Comparison of ENCODE assay signal across 28 cellular contexts in the genomic region with DNA sequence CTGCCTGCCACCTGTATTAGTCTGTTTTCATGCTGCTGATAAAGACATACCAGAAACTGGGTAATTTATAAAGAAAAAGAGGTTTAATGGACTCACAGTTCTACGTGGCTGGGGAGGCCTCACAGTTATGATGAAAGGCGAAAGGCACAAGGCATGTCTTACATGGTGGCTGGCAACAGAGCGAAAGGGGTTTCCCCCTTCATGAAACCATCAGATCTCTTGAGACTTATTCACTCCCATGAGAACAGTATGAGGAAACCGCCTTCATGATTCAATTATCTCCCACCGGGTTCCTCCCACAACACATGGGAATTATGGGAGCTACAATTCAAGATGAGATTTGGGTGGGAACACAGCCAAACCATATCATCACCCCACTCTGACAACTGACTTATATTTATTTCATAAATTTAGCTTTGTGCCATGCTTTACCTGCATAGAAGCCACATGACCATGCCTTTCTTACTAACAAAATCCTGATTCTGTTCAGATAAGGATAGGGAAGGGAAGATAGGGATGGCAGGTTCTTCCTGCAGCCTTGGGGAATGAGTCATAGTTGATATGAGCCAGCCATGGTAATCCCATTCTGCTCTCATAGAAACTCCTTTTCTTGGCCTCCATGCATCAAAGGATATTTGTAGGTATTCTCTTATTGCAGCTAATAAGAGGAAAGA.
A peak's percentile ranks its signal among the peaks of the same experiment; 100 is the strongest.
DNase-seq lines count a peak whose midpoint lies in the region; FAIRE-seq and TF ChIP-seq lines count a peak whose summit lies in the region.
"Had no signal": no experiment of that assay in that cellular context is flagged by ENCODE, and none has a peak within 500 bp of the region (broad histone marks: within the 10 kb centered on the region; RNA-seq: fewer than 3 reads in every experiment).

No MANE protein-coding gene starts in this region.

- H4K12ac ChIP-seq in trophoblast cell (ENCODE audit: low read depth, low read length): no peak overlapping the region

- H3K23ac ChIP-seq in trophoblast cell (ENCODE audit: low read length): no peak overlapping the region

- H4K8ac ChIP-seq in trophoblast cell (ENCODE audit: low read depth, low read length): no peak overlapping the region

- H2BK12ac ChIP-seq in trophoblast cell (ENCODE audit: low read length): no peak overlapping the region

- no peak overlapping the region for H2AK5ac ChIP-seq in trophoblast cell (ENCODE audit: low read length)

- H3K9ac ChIP-seq in trophoblast cell (ENCODE audit: low read length): no peak overlapping the region

- no peak overlapping the region for H2BK120ac ChIP-seq in trophoblast cell (ENCODE audit: insufficient read depth, low read length, poor library complexity)

- no peak for TF ChIP-seq CTCF in fibroblast of pulmonary artery (IDR thresholded peaks at IDR 0.05; ENCODE audit: low read length, missing control alignments)

- DNase-seq in ELF-1 (ENCODE audit: low read depth, low spot score) (peak; percentile 20), RPMI7951 (ENCODE audit: low read depth) (peak; percentile 71), fibroblast of pulmonary artery (ENCODE audit: low read depth) (peak; percentile 45), trophoblast cell (peak; percentile 53 to 72), NOMO-1 treated with dmso at 0.1 percent for 144 hours (lab: John Stamatoyannopoulos, UW; ENCODE audit: unreplicated experiment) (no peak), NCI-H2227 (lab: John Stamatoyannopoulos, UW; ENCODE audit: unreplicated experiment) (no peak), small intestine (no peak), 8988T (no peak)
- DNase-seq: activated B cell treated with CpG ODN at 0.5 μM for 24 hours; activated CD4-positive, alpha-beta T cell treated with anti-CD3 and anti-CD28 coated beads, Interleukin-2, amount 10 ng/mL, durations not matched to agents 7 days and 5 days; activated effector memory CD4-positive, alpha-beta T cell treated with anti-CD3 and anti-CD28 coated beads, Interleukin-2, amount 50 U/mL, for 16 hours; activated naive CD8-positive, alpha-beta T cell treated with anti-CD3 and anti-CD28 coated beads for 36 hours; activated T-cell treated with anti-CD3 and anti-CD28 coated beads, Interleukin-2, amount 50 U/mL, for 24 hours; aorta; Calu3; DND-41; gastrocnemius medialis; H7; KG1; lower lobe of right lung; NCI-H2029 treated with DMSO at 0.1 percent for 48 hours; stimulated activated naive B cell treated with anti-CD40 and anti-IgM and Interleukin-4, amounts not matched to agents 10 μg/mL and 1 μg/mL and 100 μg/mL, for 72 hours; T-helper 1 cell; upper lobe of right lung had no signal

- no peak overlapping the region for H3K4me3 ChIP-seq in fibroblast of pulmonary artery (replicated peaks; ENCODE audit: low read depth, low read length)
- H3K4me3 ChIP-seq in trophoblast cell (ENCODE audit: low read depth, low read length): no peak overlapping the region
- no peak overlapping the region for H3K4me3 ChIP-seq in small intestine (ENCODE audit: low read depth in 1 of 2, low read length in 2 of 2)
- H3K4me3 ChIP-seq: esophagus muscularis mucosa, gastrocnemius medialis, lower lobe of right lung, suprapubic skin, upper lobe of right lung had no signal

- no peak overlapping the region for H2AFZ ChIP-seq in trophoblast cell (ENCODE audit: insufficient read depth, low read length, poor library complexity)

- no peak overlapping the region for H3K4ac ChIP-seq in trophoblast cell (ENCODE audit: low read depth, low read length)

- no peak for FAIRE-seq in small intestine (lab: Jason Lieb, UNC)

- no peak overlapping the region for H3K4me2 ChIP-seq in trophoblast cell (ENCODE audit: low read length)

- H3K18ac ChIP-seq in trophoblast cell (ENCODE audit: low read length): no peak overlapping the region

- no peaks in the 10 kb centered on the region for H3K79me2 ChIP-seq in trophoblast cell (ENCODE audit: control insufficient read depth, insufficient read depth, low read length, poor library complexity)

- no peaks in the 10 kb centered on the region for H3K9me3 ChIP-seq in trophoblast cell (ENCODE audit: insufficient read depth, low read depth, low read length)
- H3K9me3 ChIP-seq in small intestine (ENCODE audit: control insufficient read depth, low read depth): no peaks in the 10 kb centered on the region
- H3K9me3 ChIP-seq: esophagus muscularis mucosa, gastrocnemius medialis, lower lobe of right lung, suprapubic skin, upper lobe of right lung had no signal

- H3K79me1 ChIP-seq in trophoblast cell (ENCODE audit: low read length): peaks cover 15% of the 10 kb centered on the region

- H3K36me3 ChIP-seq in trophoblast cell (ENCODE audit: control insufficient read depth in 1 of 2, insufficient read depth in 2 of 2, low read length in 2 of 2): no peaks in the 10 kb centered on the region
- no peaks in the 10 kb centered on the region for H3K36me3 ChIP-seq in small intestine (ENCODE audit: control insufficient read depth in 2 of 2, insufficient read depth in 2 of 2, low read length in 2 of 2)
- H3K36me3 ChIP-seq: esophagus muscularis mucosa, gastrocnemius medialis, lower lobe of right lung, suprapubic skin, upper lobe of right lung had no signal

- H3K27ac ChIP-seq in trophoblast cell (ENCODE audit: low read depth, low read length): peak overlapping the region; percentile 82
- H3K27ac ChIP-seq in small intestine (ENCODE audit: low read depth in 1 of 2, low read length in 1 of 2): no peak overlapping the region
- H3K27ac ChIP-seq: esophagus muscularis mucosa, gastrocnemius medialis, HL-60, lower lobe of right lung, RWPE1, suprapubic skin, upper lobe of right lung had no signal

- WGBS in trophoblast cell (ENCODE audit: extremely low coverage, insufficient coverage, insufficient read length): no CpG with 5 or more reads among the region's 5 CpGs
- WGBS in small intestine, 3 donors: 77 to 83% (median 82%) methylated on average over 5 of the region's 5 CpGs

- H2BK5ac ChIP-seq in trophoblast cell (ENCODE audit: low read depth, low read length, poor library complexity): peak overlapping the region; percentile 82

- H3K4me1 ChIP-seq in trophoblast cell (ENCODE audit: control insufficient read depth in 1 of 2, insufficient read depth in 2 of 2, low read length in 2 of 2) (peaks cover 18 to 24% of the 10 kb centered on the region in 2 experiments), small intestine (ENCODE audit: control insufficient read depth in 2 of 2, insufficient read depth in 1 of 2, low read depth in 1 of 2, low read length in 1 of 2) (no peaks in the 10 kb centered on the region)
- H3K4me1 ChIP-seq: lower lobe of right lung, upper lobe of right lung had no signal

- peak overlapping the region; percentile 10 for H4K91ac ChIP-seq in trophoblast cell (ENCODE audit: low read depth, low read length)

- H3K14ac ChIP-seq in trophoblast cell (ENCODE audit: low read length): no peak overlapping the region

- H3K27me3 ChIP-seq in trophoblast cell (ENCODE audit: insufficient read depth, low read length): no peaks in the 10 kb centered on the region
- no peaks in the 10 kb centered on the region for H3K27me3 ChIP-seq in small intestine (ENCODE audit: control insufficient read depth in 2 of 2, insufficient read depth in 2 of 2, low read length in 2 of 2)
- H3K27me3 ChIP-seq: esophagus muscularis mucosa, gastrocnemius medialis, suprapubic skin, upper lobe of right lung had no signal

Comparison
In these comparisons a context has a peak if more than half of its experiments do, and no peak if none do; other contexts are left out.
1. DNase-seq: peak in ELF-1 (single experiment), RPMI7951 (single experiment), fibroblast of pulmonary artery (single experiment) and trophoblast cell (2 of 2); none in NOMO-1 treated with dmso at 0.1 percent for 144 hours (single experiment), NCI-H2227 (single experiment), small intestine (single experiment) and 8988T (single experiment).